1 cellular context compared by ENCODE assay signal in genomic region chr22:32579533-32580220, GRCh38.
A peak's percentile ranks its signal among the peaks of the same experiment; 100 is the strongest.
TF ChIP-seq lines count a peak whose summit lies in the region.

No MANE protein-coding gene starts in this region.

TF ChIP-seq in HepG2, 621 proteins besides CTCF, POLR2A, EP300 and RAD21 (continued from another document and continues in another):
- TF ChIP-seq GPBP1L1 (CRISPR knock-in tag; IDR thresholded peaks at IDR 0.05) (no peak), ZNF121 (CRISPR knock-in tag; IDR thresholded peaks at IDR 0.05) (no peak), DDIT3 (CRISPR knock-in tag; IDR thresholded peaks at IDR 0.05) (no peak), SIX1 (CRISPR knock-in tag; IDR thresholded peaks at IDR 0.05; ENCODE audit: borderline replicate concordance) (no peak), ZNF816 (CRISPR knock-in tag; IDR thresholded peaks at IDR 0.05; ENCODE audit: borderline replicate concordance) (no peak), ATF6 (CRISPR knock-in tag; conservative IDR thresholded peaks at IDR 0.05) (no peak), SMARCC2 (IDR thresholded peaks at IDR 0.05) (no peak), PATZ1 (CRISPR knock-in tag; IDR thresholded peaks at IDR 0.05) (peak; percentile 39; the same call in 1 of the 2 replicates), KIAA2018 (CRISPR knock-in tag; IDR thresholded peaks at IDR 0.05; ENCODE audit: borderline replicate concordance) (no peak), GMEB2 (CRISPR knock-in tag; IDR thresholded peaks at IDR 0.05; ENCODE audit: low read depth) (no peak), NAIF1 (CRISPR knock-in tag; IDR thresholded peaks at IDR 0.05; ENCODE audit: borderline replicate concordance) (no peak), SIN3A (IDR thresholded peaks at IDR 0.05; ENCODE audit: borderline replicate concordance, low read depth, low read length) (no peak), SKIL (CRISPR knock-in tag; IDR thresholded peaks at IDR 0.05; ENCODE audit: borderline replicate concordance) (no peak), ZNF30 (CRISPR knock-in tag; IDR thresholded peaks at IDR 0.05) (no peak), GATA4 (IDR thresholded peaks at IDR 0.05; ENCODE audit: borderline replicate concordance, low read depth) (no peak), MATR3 (CRISPR knock-in tag; IDR thresholded peaks at IDR 0.05) (no peak), MAX (IDR thresholded peaks at IDR 0.05) (0 out of 2 replicates have a peak, but pooled peaks have one; percentile 17), RAD51 (IDR thresholded peaks at IDR 0.05; ENCODE audit: borderline replicate concordance) (no peak), NFKB2 (CRISPR knock-in tag; IDR thresholded peaks at IDR 0.05; ENCODE audit: borderline replicate concordance) (no peak), TFE3 (CRISPR knock-in tag; IDR thresholded peaks at IDR 0.05) (peak; percentile 39; the same call in 1 of the 2 replicates), POGZ (CRISPR knock-in tag; IDR thresholded peaks at IDR 0.05) (peak; percentile 42; the same call in 1 of the 2 replicates), SRSF9 (IDR thresholded peaks at IDR 0.05; ENCODE audit: borderline replicate concordance, insufficient read depth, low read depth, low read length, poor library complexity, severe bottlenecking) (no peak), ETV5 (CRISPR knock-in tag; IDR thresholded peaks at IDR 0.05; ENCODE audit: borderline replicate concordance) (0 out of 2 replicates have a peak, but pooled peaks have one; percentile 20), BRCA1 (CRISPR knock-in tag; IDR thresholded peaks at IDR 0.05) (no peak), SSRP1 (CRISPR knock-in tag; IDR thresholded peaks at IDR 0.05) (no peak), HMG20A (CRISPR knock-in tag; IDR thresholded peaks at IDR 0.05; ENCODE audit: borderline replicate concordance) (peak; percentile 46; the same call in 1 of the 2 replicates), MEIS2 (CRISPR knock-in tag; IDR thresholded peaks at IDR 0.05) (no peak), HHEX (CRISPR knock-in tag; IDR thresholded peaks at IDR 0.05) (no peak), GLMP (CRISPR knock-in tag; IDR thresholded peaks at IDR 0.05; ENCODE audit: borderline replicate concordance) (no peak), KDM3A (CRISPR knock-in tag; IDR thresholded peaks at IDR 0.05; ENCODE audit: low read depth) (no peak), ZEB1 (IDR thresholded peaks at IDR 0.05; ENCODE audit: insufficient replicate concordance, low read depth) (no peak), ZNF746 (CRISPR knock-in tag; IDR thresholded peaks at IDR 0.05) (peak; percentile 62; the same call in 1 of the 2 replicates), FOXA3 (CRISPR knock-in tag; IDR thresholded peaks at IDR 0.05) (0 out of 2 replicates have a peak, but pooled peaks have one; percentile 20), JUN (CRISPR knock-in tag; IDR thresholded peaks at IDR 0.05) (peak; percentile 18; the same call in 1 of the 2 replicates), FOXM1 (CRISPR knock-in tag; IDR thresholded peaks at IDR 0.05) (no peak), NFKBIZ (CRISPR knock-in tag; IDR thresholded peaks at IDR 0.05) (0 out of 2 replicates have a peak, but pooled peaks have one; percentile 21), ZNF572 (CRISPR knock-in tag; IDR thresholded peaks at IDR 0.05) (0 out of 2 replicates have a peak, but pooled peaks have one; percentile 40), HOXD1 (CRISPR knock-in tag; IDR thresholded peaks at IDR 0.05) (no peak), STAG1 (CRISPR knock-in tag; IDR thresholded peaks at IDR 0.05) (no peak), ZMYM3 (CRISPR knock-in tag; IDR thresholded peaks at IDR 0.05) (peak; percentile 76; the same call in 1 of the 2 replicates), BCL6 (CRISPR knock-in tag; IDR thresholded peaks at IDR 0.05) (peak; percentile 61; the same call in 1 of the 2 replicates), RBM39 (IDR thresholded peaks at IDR 0.05; ENCODE audit: low read depth, low read length, poor library complexity, severe bottlenecking) (no peak)
